15 cellular contexts compared by ENCODE assay signal in genomic region chr15:74892313-74892712, GRCh38. TPM values are rescaled to one million over a fixed set of nuclear protein-coding genes. Genes with fewer than 3 reads are reported as not detected.
A peak's percentile ranks its signal among the peaks of the same experiment; 100 is the strongest.
DNase-seq lines count a peak whose midpoint lies in the region; ATAC-seq, FAIRE-seq and TF ChIP-seq lines count a peak whose summit lies in the region.
"Had no signal": no experiment of that assay in that cellular context is flagged by ENCODE, and none has a peak within 500 bp of the region (broad histone marks: within the 10 kb centered on the region; RNA-seq: fewer than 3 reads in every experiment).

No MANE protein-coding gene starts in this region.

- no peaks in the 10 kb centered on the region for H3K36me3 ChIP-seq in PC-9 (ENCODE audit: low read depth)
- peaks cover 0 to 12% of the 10 kb centered on the region in 2 donors for H3K36me3 ChIP-seq in esophagus (ENCODE audit: control insufficient read depth in 2 of 2, insufficient read depth in 2 of 2, low read length in 1 of 2)
- H3K36me3 ChIP-seq in small intestine (ENCODE audit: control insufficient read depth in 2 of 2, insufficient read depth in 2 of 2, low read length in 2 of 2) = no peaks in the 10 kb centered on the region
- H3K36me3 ChIP-seq in kidney (ENCODE audit: control insufficient read depth in 1 of 2, insufficient read depth in 2 of 2, low read length in 2 of 2) = peaks cover 6 to 14% of the 10 kb centered on the region in 2 donors

- H3K4me3 ChIP-seq in PC-9 (no peak overlapping the region), esophagus (ENCODE audit: low read depth in 1 of 2, low read length in 2 of 2) (no peak overlapping the region), small intestine (ENCODE audit: low read depth in 1 of 2, low read length in 2 of 2) (no peak overlapping the region), kidney (ENCODE audit: low read length in 2 of 2) (no peak overlapping the region)

- no peak; the same call in 1 of the 2 replicates for TF ChIP-seq CTCF in PC-9 (conservative IDR thresholded peaks at IDR 0.05)
- TF ChIP-seq CTCF in kidney (IDR thresholded peaks at IDR 0.05; ENCODE audit: borderline replicate concordance, extremely low read depth, insufficient read depth) = no peak

- peaks cover 6 to 41% of the 10 kb centered on the region in 2 donors for H3K36me3 Mint-ChIP-seq in activated naive CD4-positive, alpha-beta T cell treated with anti-CD3 and anti-CD28 coated beads, Interleukin-2, amount 50 U/mL, for 72 hours

- H3K9me2 ChIP-seq in PC-9 (ENCODE audit: insufficient read depth) = no peaks in the 10 kb centered on the region

- peak in 1 of 2 donors; percentile 25 for ATAC-seq in activated naive CD4-positive, alpha-beta T cell treated with anti-CD3 and anti-CD28 coated beads, Interleukin-2, amount 50 U/mL, for 72 hours
- no peak for ATAC-seq in activated CD4-positive, CD25-positive, alpha-beta regulatory T cell treated with anti-CD3 and anti-CD28 coated beads, Interleukin-2, amount 50 U/mL, for 24 hours

- FAIRE-seq in small intestine (lab: Jason Lieb, UNC) (no peak), kidney (lab: Jason Lieb, UNC) (no peak)
- FAIRE-seq: RCC 7860 had no signal

- no TSS peak for BruUV-seq in PC-9 (replicated peaks; lab: Mats Ljungman, UMichigan)

- H3K27ac Mint-ChIP-seq in activated naive CD4-positive, alpha-beta T cell treated with anti-CD3 and anti-CD28 coated beads, Interleukin-2, amount 50 U/mL, for 72 hours = peak overlapping the region; percentile 63 to 65
- H3K27ac Mint-ChIP-seq: HFFc6 had no signal

- H3K9me3 ChIP-seq in PC-9 (ENCODE audit: insufficient read depth, low read depth) (no peaks in the 10 kb centered on the region), esophagus (ENCODE audit: control insufficient read depth in 2 of 2, insufficient read depth in 1 of 2, low read depth in 1 of 2, low read length in 1 of 2) (no peaks in the 10 kb centered on the region), small intestine (ENCODE audit: control insufficient read depth, low read depth) (no peaks in the 10 kb centered on the region), kidney (ENCODE audit: control insufficient read depth in 1 of 2, low read length in 2 of 2) (no peaks in the 10 kb centered on the region)

- H3K27ac ChIP-seq in PC-9 (no peak overlapping the region), esophagus (ENCODE audit: low read depth in 2 of 2, low read length in 1 of 2) (peak overlapping the region; percentile 29 to 90), small intestine (ENCODE audit: low read depth in 1 of 2, low read length in 1 of 2) (peak overlapping the region in 1 of 2 donors; percentile 47), kidney (ENCODE audit: low read depth in 2 of 2, low read length in 2 of 2) (no peak overlapping the region)

- no peaks in the 10 kb centered on the region; the same call in 1 of the 2 replicates for H3F3A ChIP-seq in PC-9 (ENCODE audit: insufficient read depth, low read depth)

- no peaks in the 10 kb centered on the region for H3K9me3 Mint-ChIP-seq in activated naive CD4-positive, alpha-beta T cell treated with anti-CD3 and anti-CD28 coated beads, Interleukin-2, amount 50 U/mL, for 72 hours
- H3K9me3 Mint-ChIP-seq: HFFc6 had no signal

- POLR2A ChIA-PET in PC-9 (lab: Charles Lee; ENCODE audit: unreplicated experiment) = no interaction called here

- intact Hi-C loops in PC-9 (cut with micrococcal nuclease; ENCODE audit: unreplicated experiment) (no loop called here), kidney (cut with DNase I) (no loop called here)

- H3K4me2 ChIP-seq in PC-9 = 0 out of 2 replicates have a peak overlapping the region, but pooled peaks have one; percentile 7

- no peak overlapping the region for H3K9ac ChIP-seq in kidney (ENCODE audit: low read length in 2 of 2)

- CTCF ChIA-PET in PC-9 (lab: Charles Lee) = interaction anchor here (0.6 to 1.6 kb wide), 4 partner anchors 9 to 58 kb away, joined by 3 to 11 read pairs (median 5); partner anchors contain the start of gene COX5A

- no peak for DNase-seq in activated naive CD4-positive, alpha-beta T cell treated with anti-CD3 and anti-CD28 coated beads, Interleukin-2, amount 50 U/mL, for 72 hours (ENCODE audit: low spot score in 2 of 2)
- DNase-seq in activated naive CD4-positive, alpha-beta T cell (lab: John Stamatoyannopoulos, UW) = no peak
- DNase-seq in PC-9 = peak; percentile 68 to 77
- peak; percentile 76 for DNase-seq in small intestine
- no peak for DNase-seq in kidney
- no peak for DNase-seq in NCI-H345 (lab: John Stamatoyannopoulos, UW)
- DNase-seq: amniotic stem cell, dermis blood vessel endothelial cell, DMS79, HFFc6, midbrain, T1000 had no signal

- H3K27me3 ChIP-seq in PC-9 (ENCODE audit: insufficient read depth, low read depth) = no peaks in the 10 kb centered on the region
- no peaks in the 10 kb centered on the region for H3K27me3 ChIP-seq in esophagus (ENCODE audit: control insufficient read depth in 1 of 2, insufficient read depth in 2 of 2, low read length in 2 of 2)
- H3K27me3 ChIP-seq in small intestine (ENCODE audit: control insufficient read depth in 2 of 2, insufficient read depth in 2 of 2, low read length in 2 of 2) = no peaks in the 10 kb centered on the region

- H3K79me2 ChIP-seq in PC-9 (ENCODE audit: low read depth) = peaks cover 14% of the 10 kb centered on the region

- WGBS in esophagus, 2 donors = 84 to 86% methylated on average over 3 of the region's 3 CpGs
- 69 to 82% (median 81%) methylated on average over 3 of the region's 3 CpGs for WGBS in small intestine, 3 donors

- H4K20me1 ChIP-seq in PC-9 (ENCODE audit: insufficient read depth) = no peaks in the 10 kb centered on the region

- no peak overlapping the region for H2AFZ ChIP-seq in PC-9

- H3K4me1 ChIP-seq in PC-9 (replicated peaks; ENCODE audit: insufficient read depth) (peaks cover 29% of the 10 kb centered on the region), esophagus (ENCODE audit: control insufficient read depth in 2 of 2, insufficient read depth in 2 of 2, low read length in 1 of 2) (peaks cover 0 to 22% of the 10 kb centered on the region in 2 donors), small intestine (ENCODE audit: control insufficient read depth in 2 of 2, insufficient read depth in 1 of 2, low read depth in 1 of 2, low read length in 1 of 2) (peaks cover 2 to 4% of the 10 kb centered on the region in 2 donors), kidney (ENCODE audit: control insufficient read depth in 1 of 2, insufficient read depth in 1 of 2, low read depth in 1 of 2, low read length in 2 of 2) (peaks cover 4 to 12% of the 10 kb centered on the region in 2 donors)

RNA-seq across cellular contexts. Expression of gene MPI, which starts 2.5 kb away (rescaled TPM):
- total RNA-seq in activated naive CD4-positive, alpha-beta T cell treated with anti-CD3 and anti-CD28 coated beads, Interleukin-2, amount 50 U/mL, for 72 hours = 10 to 100 TPM; 22.0 to 98.0 TPM
- total RNA-seq in PC-9 (2021) = 22.5 and 23.0 TPM in 2 replicates
- 10 to 100 TPM; 26.5 to 27.4 TPM for polyA plus RNA-seq in esophagus
- polyA plus RNA-seq in small intestine = 10 to 100 TPM; 41.1 to 88.3 (median 60.5) TPM
- 33.7 TPM for total RNA-seq in kidney
- 52.0 TPM for polyA plus RNA-seq in kidney (ENCODE audit: insufficient read depth, low read depth, low replicate concordance)

RNA-seq across cellular contexts. Expression of gene FAM219B, which starts 14.3 kb away (rescaled TPM):
- total RNA-seq in activated naive CD4-positive, alpha-beta T cell treated with anti-CD3 and anti-CD28 coated beads, Interleukin-2, amount 50 U/mL, for 72 hours = 10 to 100 TPM; 61.7 to 66.2 TPM
- total RNA-seq in PC-9 (2021) = 41.8 and 45.5 TPM in 2 replicates
- 10 to 100 TPM; 46.4 to 53.0 TPM for polyA plus RNA-seq in esophagus
- 10 to 100 TPM; 12.7 to 25.9 (median 17.3) TPM for polyA plus RNA-seq in small intestine
- total RNA-seq in kidney = 76.5 TPM
- 41.7 TPM for polyA plus RNA-seq in kidney (ENCODE audit: insufficient read depth, low read depth, low replicate concordance)

RNA-seq across cellular contexts. Expression of gene SCAMP2, which starts 19.1 kb away (rescaled TPM):
- total RNA-seq in activated naive CD4-positive, alpha-beta T cell treated with anti-CD3 and anti-CD28 coated beads, Interleukin-2, amount 50 U/mL, for 72 hours = 10 to 100 TPM; 79.5 to 92.7 TPM
- total RNA-seq in PC-9 (2021) = 84.6 and 87.4 TPM in 2 replicates
- 10 to 100 TPM; 58.9 to 62.3 TPM for polyA plus RNA-seq in esophagus
- polyA plus RNA-seq in small intestine = 10 to 100 TPM; 52.3 to 92.3 (median 59.2) TPM
- 102 TPM for total RNA-seq in kidney
- polyA plus RNA-seq in kidney (ENCODE audit: insufficient read depth, low read depth, low replicate concordance) = 87.9 TPM

RNA-seq across cellular contexts. Expression of gene COX5A, which starts 45.6 kb away (rescaled TPM):
- total RNA-seq in activated naive CD4-positive, alpha-beta T cell treated with anti-CD3 and anti-CD28 coated beads, Interleukin-2, amount 50 U/mL, for 72 hours = 100 to 1,000 TPM; 314 to 323 TPM
- total RNA-seq in PC-9 (2021) = 177 and 247 TPM in 2 replicates
- 100 to 1,000 TPM; 196 to 331 TPM for polyA plus RNA-seq in esophagus
- 100 to 1,000 TPM; 743 to 931 (median 873) TPM for polyA plus RNA-seq in small intestine
- total RNA-seq in kidney = 150 TPM
- 701 TPM for polyA plus RNA-seq in kidney (ENCODE audit: insufficient read depth, low read depth, low replicate concordance)

RNA-seq across cellular contexts. Expression of gene ULK3, which starts 49.4 kb away (rescaled TPM):
- total RNA-seq in activated naive CD4-positive, alpha-beta T cell treated with anti-CD3 and anti-CD28 coated beads, Interleukin-2, amount 50 U/mL, for 72 hours = 10 to 100 TPM; 37.6 to 50.3 TPM
- total RNA-seq in PC-9 (2021) (30.2 and 46.6 TPM in 2 replicates), kidney (36.1 TPM)
- polyA plus RNA-seq in esophagus (100 to 1,000 TPM in 1 of 2 donors, 10 to 100 TPM in 1; 68.8 to 143 TPM), small intestine (100 to 1,000 TPM in 1 of 3 donors, 10 to 100 TPM in 2; 38.2 to 111 (median 71.1) TPM), kidney (ENCODE audit: insufficient read depth, low read depth, low replicate concordance) (34.5 TPM)

Comparison
In these comparisons a context has a peak if more than half of its experiments do, and no peak if none do; other contexts are left out.
1. DNase-seq: peak in PC-9 (2 of 2) and small intestine (single experiment); none in activated naive CD4-positive, alpha-beta T cell treated with anti-CD3 and anti-CD28 coated beads, Interleukin-2, amount 50 U/mL, for 72 hours (0 of 2), activated naive CD4-positive, alpha-beta T cell (0 of 4), kidney (single experiment) and NCI-H345 (single experiment).
2. H3K27ac ChIP-seq: peak in esophagus (2 of 2); none in PC-9 (single experiment) and kidney (0 of 2).